Comparison of ENCODE assay signal across 14 cellular contexts in genomic region chr7:27119412-27119911, GRCh38. TPM values are rescaled to one million over a fixed set of nuclear protein-coding genes. Genes with fewer than 3 reads are reported as not detected.
A peak's percentile ranks its signal among the peaks of the same experiment; 100 is the strongest.
DNase-seq lines count a peak whose midpoint lies in the region; ATAC-seq and TF ChIP-seq lines count a peak whose summit lies in the region.
"Had no signal": no experiment of that assay in that cellular context is flagged by ENCODE, and none has a peak within 500 bp of the region (broad histone marks: within the 10 kb centered on the region; RNA-seq: fewer than 3 reads in every experiment).

No MANE protein-coding gene starts in this region.

- dilution Hi-C loops in IMR-90 (cut with HindIII; ENCODE audit: low sequenced_read_pairs, unreplicated experiment), result no loop called here

- no peaks in the 10 kb centered on the region for H3K9me2 ChIP-seq in hepatocyte (replicated peaks; ENCODE audit: insufficient read depth)

- TF ChIP-seq CTCF in IMR-90 (conservative IDR thresholded peaks at IDR 0.05; ENCODE audit: low read depth, low read length) (no peak), endothelial cell (IDR thresholded peaks at IDR 0.05; ENCODE audit: unreplicated experiment) (no peak), type B pancreatic cell (conservative IDR thresholded peaks at IDR 0.05) (no peak), hepatocyte (IDR thresholded peaks at IDR 0.05; ENCODE audit: poor library complexity) (no peak)

- no peak for ATAC-seq in IMR-90 (ENCODE audit: low read depth)
- ATAC-seq: CD8-positive, alpha-beta T cell had no signal

- peak overlapping the region; percentile 20; the same call in 1 of the 2 replicates for H3K9ac ChIP-seq in IMR-90 (ENCODE audit: low read depth, low read length)
- H3K9ac ChIP-seq in mucosa of rectum (ENCODE audit: low read depth in 1 of 2, low read length in 2 of 2), result peak overlapping the region in 1 of 2 donors; percentile 34

- H4K91ac ChIP-seq in IMR-90 (ENCODE audit: insufficient read depth, low read depth, low read length), result peak overlapping the region; percentile 72

- peak overlapping the region; percentile 56 for H3K4ac ChIP-seq in IMR-90 (ENCODE audit: low read depth, low read length)

- POLR2A ChIA-PET in IMR-90 (lab: Charles Lee; ENCODE audit: unreplicated experiment), result interaction anchor here (0.7 to 0.9 kb wide), 2 partner anchors 8 to 14 kb away, joined by 3 read pairs; no protein-coding TSS in a partner anchor

- intact Hi-C loops in IMR-90 (cut with micrococcal nuclease), result no loop called here

- no peak for TF ChIP-seq RAD21 in IMR-90 (IDR thresholded peaks at IDR 0.05; ENCODE audit: low read length)

- H3K14ac ChIP-seq in IMR-90 (replicated peaks; ENCODE audit: low read depth, low read length), result peak overlapping the region; percentile 8; the same call in 1 of the 2 replicates

- H3K4me2 ChIP-seq in IMR-90 (ENCODE audit: low read depth, low read length) (peak overlapping the region; percentile 23; the same call in 1 of the 2 replicates), hepatocyte (no peak overlapping the region)

- H3K23ac ChIP-seq in IMR-90 (ENCODE audit: low read depth, low read length), result peak overlapping the region; percentile 80

- TF ChIP-seq POLR2A in IMR-90 (IDR thresholded peaks at IDR 0.05; ENCODE audit: low read depth, low read length), result no peak

- H2AK9ac ChIP-seq in IMR-90 (replicated peaks; ENCODE audit: low read depth, low read length, poor library complexity), result no peak overlapping the region

- H3K27me3 ChIP-seq in IMR-90 (ENCODE audit: control insufficient read depth, insufficient read depth, low read length) (no peaks in the 10 kb centered on the region), mucosa of rectum (ENCODE audit: control insufficient read depth in 2 of 2, insufficient read depth in 2 of 2, low read length in 2 of 2) (no peaks in the 10 kb centered on the region), hepatocyte (peaks cover 64% of the 10 kb centered on the region)
- H3K27me3 ChIP-seq: Peyer's patch had no signal

- peak overlapping the region; percentile 37 for H4K5ac ChIP-seq in IMR-90 (ENCODE audit: low read depth, low read length)

- H3K27ac Mint-ChIP-seq in endothelial cell (ENCODE audit: unreplicated experiment) (no peak overlapping the region), type B pancreatic cell (peak overlapping the region; percentile 99)
- H3K27ac Mint-ChIP-seq: CD8-positive, alpha-beta T cell had no signal

- H3K27me3 Mint-ChIP-seq in endothelial cell (ENCODE audit: unreplicated experiment), result peaks cover 45% of the 10 kb centered on the region
- peaks cover 37% of the 10 kb centered on the region for H3K27me3 Mint-ChIP-seq in type B pancreatic cell

- no TSS peak for BruUV-seq in IMR-90 (replicated peaks; lab: Mats Ljungman, UMichigan)

- H2BK5ac ChIP-seq in IMR-90 (ENCODE audit: low read depth, low read length, poor library complexity, severe bottlenecking), result peak overlapping the region; percentile 2

- DNase-seq in IMR-90 (peak; percentile 26), endothelial cell (ENCODE audit: low spot score) (no peak), type B pancreatic cell (ENCODE audit: extremely low spot score, unreplicated experiment) (no peak), hepatocyte (ENCODE audit: low spot score) (no peak), DMS114 treated with DMSO at 0.1 percent for 48 hours (lab: John Stamatoyannopoulos, UW; ENCODE audit: unreplicated experiment) (no peak)
- no peak for DNase-seq in activated T-cell treated with anti-CD3 and anti-CD28 coated beads, Interleukin-2, amount 50 U/mL, for 48 hours
- DNase-seq: DMS53; KBM-7; NCI-H1436 treated with DMSO at 0.1 percent for 48 hours; NCI-H510A treated with DMSO at 0.1 percent for 48 hours; NK-92 treated with Interleukin-12 subunit alpha and Interleukin-12 subunit beta, amount 100 ng/mL, for 24 hours; Peyer's patch had no signal

- H2AFZ ChIP-seq in IMR-90 (replicated peaks; ENCODE audit: low read length, poor library complexity) (no peak overlapping the region), hepatocyte (no peak overlapping the region)

- H3K4me1 ChIP-seq in IMR-90 (ENCODE audit: control insufficient read depth, insufficient read depth, low read length), result peaks cover 29% of the 10 kb centered on the region
- peaks cover 53 to 90% of the 10 kb centered on the region in 2 donors for H3K4me1 ChIP-seq in mucosa of rectum (ENCODE audit: control insufficient read depth in 2 of 2, insufficient read depth in 2 of 2, low read length in 2 of 2)
- H3K4me1 ChIP-seq in hepatocyte (ENCODE audit: insufficient read depth), result peaks cover 11% of the 10 kb centered on the region

- no peak overlapping the region; the same call in 1 of the 2 replicates for H3K56ac ChIP-seq in IMR-90 (ENCODE audit: extremely low read depth, insufficient read depth, low read length)

- H3K4me3 ChIP-seq in IMR-90 (ENCODE audit: insufficient read depth, low read depth, low read length), result no peak overlapping the region
- no peak overlapping the region for H3K4me3 ChIP-seq in mucosa of rectum (ENCODE audit: low read length in 2 of 2)
- H3K4me3 ChIP-seq in hepatocyte, result no peak overlapping the region
- H3K4me3 ChIP-seq: Peyer's patch had no signal

- H3K9me3 ChIP-seq in IMR-90 (ENCODE audit: control insufficient read depth, insufficient read depth, low read length) (no peaks in the 10 kb centered on the region), mucosa of rectum (ENCODE audit: control insufficient read depth in 2 of 2, low read length in 2 of 2) (no peaks in the 10 kb centered on the region), hepatocyte (ENCODE audit: low read depth) (no peaks in the 10 kb centered on the region)
- H3K9me3 ChIP-seq: Peyer's patch had no signal

- H3K9me1 ChIP-seq in IMR-90 (ENCODE audit: insufficient read depth, low read length), result peaks cover 7% of the 10 kb centered on the region; the same call in 1 of the 2 replicates

- H3K27ac ChIP-seq in IMR-90 (ENCODE audit: insufficient read depth, low read length) (peak overlapping the region; percentile 86; the same call in 1 of the 2 replicates), mucosa of rectum (ENCODE audit: low read depth in 2 of 2, low read length in 2 of 2) (peak overlapping the region; percentile 48 to 88), hepatocyte (no peak overlapping the region)

- H3K79me2 ChIP-seq in hepatocyte, result peaks cover 21% of the 10 kb centered on the region

- peaks cover 7% of the 10 kb centered on the region for H4K20me1 ChIP-seq in IMR-90 (ENCODE audit: insufficient read depth, low read length)
- no peaks in the 10 kb centered on the region for H4K20me1 ChIP-seq in hepatocyte (ENCODE audit: insufficient read depth, poor library complexity, severe bottlenecking)

- H3K4me1 Mint-ChIP-seq in endothelial cell (ENCODE audit: unreplicated experiment) (peaks cover 35% of the 10 kb centered on the region), type B pancreatic cell (ENCODE audit: unreplicated experiment) (peaks cover 32% of the 10 kb centered on the region)

- no peaks in the 10 kb centered on the region for H3K36me3 Mint-ChIP-seq in endothelial cell (ENCODE audit: low read depth, unreplicated experiment)
- peaks cover 61% of the 10 kb centered on the region for H3K36me3 Mint-ChIP-seq in type B pancreatic cell
- H3K36me3 Mint-ChIP-seq: CD8-positive, alpha-beta T cell had no signal

- no CpG with 5 or more reads among the region's 1 CpG for WGBS in IMR-90 (ENCODE audit: extremely low coverage in 2 of 2, insufficient read length in 1 of 2), 2 experiments
- WGBS in hepatocyte (ENCODE audit: low lambda C conversion rate, missing lambda C conversion rate), result 80% methylated on average over 1 of the region's 1 CpG

- H3K9me3 Mint-ChIP-seq in endothelial cell (ENCODE audit: unreplicated experiment) (no peaks in the 10 kb centered on the region), type B pancreatic cell (no peaks in the 10 kb centered on the region)
- H3K9me3 Mint-ChIP-seq: CD8-positive, alpha-beta T cell had no signal

- H4K8ac ChIP-seq in IMR-90 (ENCODE audit: low read depth in 2 of 2, low read length in 2 of 2), result peak overlapping the region; percentile 41 to 77

- H2BK120ac ChIP-seq in IMR-90 (ENCODE audit: low read depth, low read length), result peak overlapping the region; percentile 65

- in situ Hi-C loops in IMR-90 (cut with MboI; ENCODE audit: low sequenced_read_pairs), result no loop called here

- peak overlapping the region; percentile 27 for H3K4me3 Mint-ChIP-seq in endothelial cell (ENCODE audit: unreplicated experiment)
- peak overlapping the region; percentile 91 for H3K4me3 Mint-ChIP-seq in type B pancreatic cell
- H3K4me3 Mint-ChIP-seq: CD8-positive, alpha-beta T cell had no signal

- H3K79me1 ChIP-seq in IMR-90 (ENCODE audit: low read depth in 1 of 2, low read length in 2 of 2), result peaks cover 0 to 39% of the 10 kb centered on the region in 2 experiments; a peak in 3 of 4 replicates

- CTCF ChIA-PET in IMR-90 (lab: Yijun Ruan, JAX), result interaction anchor here (1.1 to 1.4 kb wide), 2 partner anchors 11 to 750 kb away, joined by 3 to 4 read pairs; partner anchors contain the start of gene HOXA4

- peak overlapping the region; percentile 37 for H2AK5ac ChIP-seq in IMR-90 (ENCODE audit: low read depth, low read length)

- H3K36me3 ChIP-seq in IMR-90 (ENCODE audit: control insufficient read depth, insufficient read depth, low read length) (peaks cover 9% of the 10 kb centered on the region; the same call in 1 of the 2 replicates), mucosa of rectum (ENCODE audit: control insufficient read depth in 2 of 2, insufficient read depth in 2 of 2, low read length in 2 of 2) (peaks cover 0 to 4% of the 10 kb centered on the region in 2 donors), hepatocyte (replicated peaks; ENCODE audit: insufficient read depth, low read depth) (no peaks in the 10 kb centered on the region)
- H3K36me3 ChIP-seq: Peyer's patch had no signal

- H3K18ac ChIP-seq in IMR-90 (ENCODE audit: low read depth, low read length), result peak overlapping the region; percentile 66

- H2BK20ac ChIP-seq in IMR-90 (ENCODE audit: low read depth, low read length), result peak overlapping the region; percentile 40

- H2BK15ac ChIP-seq in IMR-90 (ENCODE audit: low read depth, low read length), result peak overlapping the region; percentile 81

RNA-seq across cellular contexts. Expression of gene HOXA4, which starts 11.1 kb away (rescaled TPM):
- 0.36 and 1.1 TPM in 2 replicates for total RNA-seq in IMR-90 (2012; rRNA removed)
- polyA plus RNA-seq in IMR-90 (2012; rRNA removed), result 7.2 and 8.0 TPM in 2 replicates
- 4.3 and 5.1 TPM in 2 replicates for polyA plus RNA-seq in IMR-90 (2012; cell fraction: cytosol; rRNA removed)
- polyA plus RNA-seq in IMR-90 (2012; cell fraction: nucleus; rRNA removed; ENCODE audit: low replicate concordance), result 4.5 and 16.6 TPM in 2 replicates
- total RNA-seq in endothelial cell (ENCODE audit: unreplicated experiment), result 0.31 TPM
- 28.5 and 37.6 TPM in 2 replicates for total RNA-seq in type B pancreatic cell (ENCODE audit: low replicate concordance)
- total RNA-seq in hepatocyte, result 1.3 and 1.4 TPM in 2 replicates
- polyA plus RNA-seq in hepatocyte, result 0.69 and 0.96 TPM in 2 replicates

RNA-seq across cellular contexts. Expression of gene HOXA2, which starts 17.0 kb away (rescaled TPM):
- total RNA-seq in IMR-90 (2012; rRNA removed) (1.6 and 1.7 TPM in 2 replicates), endothelial cell (ENCODE audit: unreplicated experiment) (1.1 TPM), type B pancreatic cell (ENCODE audit: low replicate concordance) (7.7 and 26.8 TPM in 2 replicates), hepatocyte (0.36 TPM in 1 of 2 replicates, not detected in the other)
- polyA plus RNA-seq in IMR-90 (2012; rRNA removed) (2.4 and 3.9 TPM in 2 replicates), hepatocyte (0.07 and 0.81 TPM in 2 replicates)
- 0.93 and 1.8 TPM in 2 replicates for polyA plus RNA-seq in IMR-90 (2012; cell fraction: cytosol; rRNA removed)
- polyA plus RNA-seq in IMR-90 (2012; cell fraction: nucleus; rRNA removed; ENCODE audit: low replicate concordance), result 5.2 and 14.9 TPM in 2 replicates
- total RNA-seq: CD8-positive, alpha-beta T cell had no signal

RNA-seq across cellular contexts. Expression of gene HOXA1, which starts 23.7 kb away (rescaled TPM):
- total RNA-seq in IMR-90 (2012; rRNA removed) (0.54 and 0.83 TPM in 2 replicates), endothelial cell (ENCODE audit: unreplicated experiment) (3.5 TPM), type B pancreatic cell (ENCODE audit: low replicate concordance) (9.5 and 22.0 TPM in 2 replicates), hepatocyte (0.12 and 0.30 TPM in 2 replicates)
- polyA plus RNA-seq in IMR-90 (2012; rRNA removed) (1.7 and 1.8 TPM in 2 replicates), hepatocyte (0.25 and 0.77 TPM in 2 replicates)
- 0.34 and 0.97 TPM in 2 replicates for polyA plus RNA-seq in IMR-90 (2012; cell fraction: cytosol; rRNA removed)
- 1.5 and 1.9 TPM in 2 replicates for polyA plus RNA-seq in IMR-90 (2012; cell fraction: nucleus; rRNA removed; ENCODE audit: low replicate concordance)

RNA-seq across cellular contexts. Expression of gene HOXA5, which starts 24.0 kb away (rescaled TPM):
- total RNA-seq in IMR-90 (2012; rRNA removed), result 19.9 and 23.9 TPM in 2 replicates
- polyA plus RNA-seq in IMR-90 (2012; rRNA removed), result 28.1 and 29.4 TPM in 2 replicates
- 27.6 and 56.3 TPM in 2 replicates for polyA plus RNA-seq in IMR-90 (2012; cell fraction: cytosol; rRNA removed)
- 34.9 and 41.0 TPM in 2 replicates for polyA plus RNA-seq in IMR-90 (2012; cell fraction: nucleus; rRNA removed; ENCODE audit: low replicate concordance)
- total RNA-seq in endothelial cell (ENCODE audit: unreplicated experiment), result 0.59 TPM
- 55.0 and 77.7 TPM in 2 replicates for total RNA-seq in type B pancreatic cell (ENCODE audit: low replicate concordance)
- total RNA-seq in hepatocyte, result 0.08 and 0.70 TPM in 2 replicates
- polyA plus RNA-seq in hepatocyte, result 0.41 and 0.92 TPM in 2 replicates

RNA-seq across cellular contexts. Expression of gene HOXA6, which starts 28.1 kb away (rescaled TPM):
- total RNA-seq in IMR-90 (2012; rRNA removed), result 1.4 and 1.7 TPM in 2 replicates
- 1.8 and 2.1 TPM in 2 replicates for polyA plus RNA-seq in IMR-90 (2012; rRNA removed)
- polyA plus RNA-seq in IMR-90 (2012; cell fraction: cytosol; rRNA removed), result 0.50 and 1.7 TPM in 2 replicates
- polyA plus RNA-seq in IMR-90 (2012; cell fraction: nucleus; rRNA removed; ENCODE audit: low replicate concordance), result 3.9 and 5.3 TPM in 2 replicates
- total RNA-seq in endothelial cell (ENCODE audit: unreplicated experiment), result not detected
- 4.2 and 10.9 TPM in 2 replicates for total RNA-seq in type B pancreatic cell (ENCODE audit: low replicate concordance)
- total RNA-seq in hepatocyte, result not detected in 2 replicates
- polyA plus RNA-seq in hepatocyte, result 0.16 and 0.23 TPM in 2 replicates
- total RNA-seq: CD8-positive, alpha-beta T cell had no signal

Comparison
In these comparisons a context has a peak if more than half of its experiments do, and no peak if none do; other contexts are left out.
1. RNA of gene HOXA4, which starts 11.1 kb away (total RNA-seq): 28.5 to 37.6 TPM in type B pancreatic cell; 1.3 to 1.4 TPM in hepatocyte, 0.36 to 1.1 TPM in IMR-90 and 0.31 TPM in endothelial cell (single experiment); every median in the first group is over 10 times any median in the second.